Comparison of ENCODE assay signal across 15 cellular contexts in the genomic region with DNA sequence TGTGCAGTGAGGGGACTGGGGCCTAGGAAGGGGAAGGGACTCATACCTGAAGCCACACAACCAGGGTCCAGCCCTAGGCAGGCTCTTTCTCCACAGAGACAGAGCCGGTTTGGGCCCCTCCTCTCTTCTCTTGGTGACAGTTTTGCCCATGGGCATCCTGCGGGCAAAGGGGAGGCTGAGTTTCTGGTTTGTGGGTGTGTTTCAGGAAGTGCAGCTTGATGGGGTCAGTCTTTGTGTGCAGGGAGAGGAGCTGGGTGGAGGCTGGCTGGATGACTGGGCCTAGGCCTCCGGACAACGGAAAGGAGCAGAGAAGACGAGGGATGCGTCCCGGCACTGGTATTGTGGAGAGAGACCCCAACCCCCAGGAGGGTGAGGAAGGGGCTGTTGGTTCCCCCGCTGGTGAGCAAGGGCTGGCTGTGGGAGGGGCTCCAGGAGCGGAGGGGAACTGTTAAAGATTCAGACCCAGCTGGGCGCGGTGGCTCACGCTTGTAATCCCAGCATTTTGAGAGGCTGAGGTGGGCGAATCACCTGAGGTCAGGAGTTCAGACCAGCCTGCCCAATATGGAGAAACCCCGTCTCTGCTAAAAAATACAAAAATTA. TPM values are rescaled to one million over a fixed set of nuclear protein-coding genes. Genes with fewer than 3 reads are reported as not detected.
DNase-seq lines count a peak whose midpoint lies in the region; ATAC-seq and TF ChIP-seq lines count a peak whose summit lies in the region.
"Had no signal": no experiment of that assay in that cellular context is flagged by ENCODE, and none has a peak within 500 bp of the region (broad histone marks: within the 10 kb centered on the region; RNA-seq: fewer than 3 reads in every experiment).

No MANE protein-coding gene starts in this region.

- no peaks in the 10 kb centered on the region for H4K20me1 ChIP-seq in Loucy (ENCODE audit: insufficient read depth, low read length, poor library complexity, severe bottlenecking)

- no peaks in the 10 kb centered on the region for H3K36me3 Mint-ChIP-seq in activated CD8-positive, alpha-beta T cell treated with anti-CD3 and anti-CD28 coated beads, Interleukin-2, amount 10 ng/mL, durations not matched to agents 7 days and 5 days (ENCODE audit: low read depth)
- no peaks in the 10 kb centered on the region for H3K36me3 Mint-ChIP-seq in activated CD8-positive, alpha-beta T cell treated with anti-CD3 and anti-CD28 coated beads for 36 hours (ENCODE audit: low read depth)
- no peaks in the 10 kb centered on the region for H3K36me3 Mint-ChIP-seq in activated T-helper 17 cell treated with anti-CD3 and anti-CD28 coated beads, Interleukin-2, amount 50 U/mL, for 72 hours (ENCODE audit: low read depth)

- H3K4ac ChIP-seq in neuronal stem cell (ENCODE audit: low read length), result no peak overlapping the region

- H3K27me3 Mint-ChIP-seq in activated CD8-positive, alpha-beta T cell treated with anti-CD3 and anti-CD28 coated beads, Interleukin-2, amount 10 ng/mL, durations not matched to agents 7 days and 5 days (ENCODE audit: low read depth), result peaks cover 4% of the 10 kb centered on the region
- H3K27me3 Mint-ChIP-seq in activated CD8-positive, alpha-beta T cell treated with anti-CD3 and anti-CD28 coated beads for 36 hours, result no peaks in the 10 kb centered on the region
- no peaks in the 10 kb centered on the region for H3K27me3 Mint-ChIP-seq in activated T-helper 17 cell treated with anti-CD3 and anti-CD28 coated beads, Interleukin-2, amount 50 U/mL, for 72 hours

- no peak overlapping the region for H4K8ac ChIP-seq in neuronal stem cell (ENCODE audit: low read depth, low read length)

- H3K9ac ChIP-seq in Loucy (ENCODE audit: low read depth, low read length, poor library complexity, severe bottlenecking) (no peak overlapping the region), neuronal stem cell (ENCODE audit: low read depth, low read length, poor library complexity) (no peak overlapping the region)

- H3K18ac ChIP-seq in neuronal stem cell (ENCODE audit: low read length), result peak overlapping the region; percentile 64

- no peak for ATAC-seq in activated CD8-positive, alpha-beta T cell treated with anti-CD3 and anti-CD28 coated beads, Interleukin-2, amount 10 ng/mL, durations not matched to agents 7 days and 5 days
- ATAC-seq in activated CD8-positive, alpha-beta T cell treated with anti-CD3 and anti-CD28 coated beads for 36 hours, result no peak
- ATAC-seq in activated T-helper 17 cell treated with anti-CD3 and anti-CD28 coated beads, Interleukin-2, amount 50 U/mL, for 72 hours (replicated peaks), result no peak
- no peak for ATAC-seq in HG03432 (IDR thresholded peaks at IDR 0.05; ENCODE audit: unreplicated experiment)
- ATAC-seq: naive thymus-derived CD8-positive, alpha-beta T cell; PC-3 had no signal

- no peak overlapping the region for H2BK15ac ChIP-seq in neuronal stem cell (ENCODE audit: low read length)

- H3K79me2 ChIP-seq in Loucy (ENCODE audit: insufficient read depth, low read length), result no peaks in the 10 kb centered on the region

- WGBS in neuronal stem cell (ENCODE audit: extremely low coverage in 2 of 2, insufficient read length in 2 of 2, insufficient replicate concordance in 1 of 2), 2 donors, result no CpG with 5 or more reads among the region's 14 CpGs
- WGBS in sigmoid colon, 2 donors, result 87% methylated on average over 14 of the region's 14 CpGs

- peaks cover 22% of the 10 kb centered on the region for H3K4me1 Mint-ChIP-seq in activated CD8-positive, alpha-beta T cell treated with anti-CD3 and anti-CD28 coated beads, Interleukin-2, amount 10 ng/mL, durations not matched to agents 7 days and 5 days (ENCODE audit: low read depth)
- H3K4me1 Mint-ChIP-seq in activated CD8-positive, alpha-beta T cell treated with anti-CD3 and anti-CD28 coated beads for 36 hours (ENCODE audit: low read depth), result peaks cover 8% of the 10 kb centered on the region
- no peaks in the 10 kb centered on the region for H3K4me1 Mint-ChIP-seq in activated T-helper 17 cell treated with anti-CD3 and anti-CD28 coated beads, Interleukin-2, amount 50 U/mL, for 72 hours

- peak overlapping the region; percentile 92 for H2AK5ac ChIP-seq in neuronal stem cell (ENCODE audit: low read depth, low read length)

- H3K4me1 ChIP-seq in Loucy (ENCODE audit: insufficient read depth, low read length, poor library complexity, severe bottlenecking) (peaks cover 10% of the 10 kb centered on the region), neuronal stem cell (ENCODE audit: control insufficient read depth in 2 of 2, insufficient read depth in 1 of 2, low read depth in 1 of 2, low read length in 2 of 2) (peaks cover 10 to 12% of the 10 kb centered on the region in 2 donors), sigmoid colon (peaks cover 0 to 10% (median 9%) of the 10 kb centered on the region in 4 donors)

- peak overlapping the region; percentile 38 for H3K14ac ChIP-seq in neuronal stem cell (ENCODE audit: low read length)

- intact Hi-C loops in activated CD8-positive, alpha-beta T cell treated with anti-CD3 and anti-CD28 coated beads for 36 hours (cut with micrococcal nuclease), result no loop called here
- intact Hi-C loops in sigmoid colon (cut with DNase I), result no loop called here

- H3K27me3 ChIP-seq in Loucy (ENCODE audit: insufficient read depth, low read length, poor library complexity, severe bottlenecking), result no peaks in the 10 kb centered on the region
- peaks cover 0 to 3% (median 0%) of the 10 kb centered on the region in 3 experiments for H3K27me3 ChIP-seq in neuronal stem cell (ENCODE audit: control insufficient read depth in 3 of 3, insufficient read depth in 3 of 3, low read depth in 1 of 3, low read length in 3 of 3)
- no peaks in the 10 kb centered on the region for H3K27me3 ChIP-seq in sigmoid colon

- peak overlapping the region; percentile 39 for H2BK5ac ChIP-seq in neuronal stem cell (ENCODE audit: low read length)

- H3K9me2 ChIP-seq in Loucy (replicated peaks; ENCODE audit: low read depth, low read length), result no peaks in the 10 kb centered on the region

- H3K4me2 ChIP-seq in Loucy (ENCODE audit: low read depth, low read length, poor library complexity, severe bottlenecking) (peak overlapping the region; percentile 43), neuronal stem cell (ENCODE audit: insufficient read depth, low read length, poor library complexity, severe bottlenecking) (no peak overlapping the region)

- H3K9me3 ChIP-seq in Loucy (ENCODE audit: insufficient read depth, low read depth, low read length) (no peaks in the 10 kb centered on the region), neuronal stem cell (replicated peaks in 1 of 2; ENCODE audit: control insufficient read depth in 2 of 2, insufficient read depth in 1 of 2, low read depth in 1 of 2, low read length in 2 of 2) (peaks cover 4 to 5% of the 10 kb centered on the region in 2 donors), sigmoid colon (peaks cover 0 to 3% (median 0%) of the 10 kb centered on the region in 4 donors)

- H3F3A ChIP-seq in Loucy (ENCODE audit: low read depth), result no peaks in the 10 kb centered on the region

- H3K9me3 Mint-ChIP-seq in activated CD8-positive, alpha-beta T cell treated with anti-CD3 and anti-CD28 coated beads, Interleukin-2, amount 10 ng/mL, durations not matched to agents 7 days and 5 days (ENCODE audit: insufficient read depth), result no peaks in the 10 kb centered on the region
- no peaks in the 10 kb centered on the region for H3K9me3 Mint-ChIP-seq in activated CD8-positive, alpha-beta T cell treated with anti-CD3 and anti-CD28 coated beads for 36 hours
- H3K9me3 Mint-ChIP-seq in activated T-helper 17 cell treated with anti-CD3 and anti-CD28 coated beads, Interleukin-2, amount 50 U/mL, for 72 hours, result no peaks in the 10 kb centered on the region
- H3K9me3 Mint-ChIP-seq: activated T-helper 2 cell treated with anti-CD3 and anti-CD28 coated beads, Interferon-gamma antibody, Interleukin-2, Interleukin-4, amounts not matched to agents 10 μg/mL and 5 μg/mL and 100 μg/mL, durations not matched to agents 14 hours and 24 hours and 36 hours had no signal

- H3K23ac ChIP-seq in neuronal stem cell (ENCODE audit: low read depth, low read length, poor library complexity), result no peak overlapping the region

- H3K36me3 ChIP-seq in Loucy (ENCODE audit: insufficient read depth, low read length), result no peaks in the 10 kb centered on the region
- H3K36me3 ChIP-seq in neuronal stem cell (replicated peaks in 1 of 2; ENCODE audit: control insufficient read depth in 2 of 2, insufficient read depth in 2 of 2, low read length in 2 of 2), result no peaks in the 10 kb centered on the region
- no peaks in the 10 kb centered on the region for H3K36me3 ChIP-seq in sigmoid colon

- H2BK120ac ChIP-seq in neuronal stem cell (ENCODE audit: low read depth, low read length), result no peak overlapping the region

- H4K91ac ChIP-seq in neuronal stem cell (ENCODE audit: low read depth, low read length, poor library complexity), result no peak overlapping the region

- TF ChIP-seq POLR2A in sigmoid colon (IDR thresholded peaks at IDR 0.05), result no peak

- POLR2A ChIA-PET in activated CD8-positive, alpha-beta T cell treated with anti-CD3 and anti-CD28 coated beads, Interleukin-2, amount 10 ng/mL, durations not matched to agents 7 days and 5 days (lab: Charles Lee), result no interaction called here
- POLR2A ChIA-PET in activated CD8-positive, alpha-beta T cell treated with anti-CD3 and anti-CD28 coated beads for 36 hours (lab: Charles Lee), result interaction anchor here (0.7 kb wide), 1 partner anchor 170 kb away, joined by 3 read pairs; no protein-coding TSS in a partner anchor

- CTCF ChIA-PET in activated CD8-positive, alpha-beta T cell treated with anti-CD3 and anti-CD28 coated beads, Interleukin-2, amount 10 ng/mL, durations not matched to agents 7 days and 5 days (lab: Charles Lee), result interaction anchor here (0.9 kb wide), 1 partner anchor 10 kb away, joined by 4 read pairs; no protein-coding TSS in a partner anchor
- CTCF ChIA-PET in activated CD8-positive, alpha-beta T cell treated with anti-CD3 and anti-CD28 coated beads for 36 hours (lab: Charles Lee), result interaction anchor here (0.9 to 1.3 kb wide), 2 partner anchors 9 to 179 kb away, joined by 3 read pairs; no protein-coding TSS in a partner anchor

- TF ChIP-seq EP300 in sigmoid colon (IDR thresholded peaks at IDR 0.05), result no peak

- peak overlapping the region; percentile 29 for H3K4me3 ChIP-seq in Loucy (ENCODE audit: low read length, poor library complexity, severe bottlenecking)
- H3K4me3 ChIP-seq in neuronal stem cell (ENCODE audit: low read length in 2 of 2), result no peak overlapping the region
- H3K4me3 ChIP-seq in sigmoid colon, result no peak overlapping the region
- H3K4me3 ChIP-seq: coronary artery had no signal

- H2AFZ ChIP-seq in Loucy (ENCODE audit: low read length) (peak overlapping the region; percentile 63; the same call in 1 of the 2 replicates), neuronal stem cell (ENCODE audit: low read length) (peak overlapping the region; percentile 81)

- H3K79me1 ChIP-seq in neuronal stem cell (ENCODE audit: low read depth, low read length), result peaks cover 1% of the 10 kb centered on the region

- peak overlapping the region; percentile 21 for H3K27ac Mint-ChIP-seq in activated CD8-positive, alpha-beta T cell treated with anti-CD3 and anti-CD28 coated beads, Interleukin-2, amount 10 ng/mL, durations not matched to agents 7 days and 5 days
- no peak overlapping the region for H3K27ac Mint-ChIP-seq in activated CD8-positive, alpha-beta T cell treated with anti-CD3 and anti-CD28 coated beads for 36 hours
- H3K27ac Mint-ChIP-seq in activated T-helper 17 cell treated with anti-CD3 and anti-CD28 coated beads, Interleukin-2, amount 50 U/mL, for 72 hours, result peak overlapping the region; percentile 75
- H3K27ac Mint-ChIP-seq: activated T-helper 2 cell treated with anti-CD3 and anti-CD28 coated beads, Interferon-gamma antibody, Interleukin-2, Interleukin-4, amounts not matched to agents 10 μg/mL and 5 μg/mL and 100 μg/mL, durations not matched to agents 14 hours and 24 hours and 36 hours had no signal

- TF ChIP-seq CTCF in activated CD8-positive, alpha-beta T cell treated with anti-CD3 and anti-CD28 coated beads for 36 hours (IDR thresholded peaks at IDR 0.05), result no peak
- TF ChIP-seq CTCF in Loucy (conservative IDR thresholded peaks at IDR 0.05; ENCODE audit: low read length) (no peak), sigmoid colon (IDR thresholded peaks at IDR 0.05) (no peak)

- H3K27ac ChIP-seq in neuronal stem cell (replicated peaks; ENCODE audit: low read length), result no peak overlapping the region
- no peak overlapping the region for H3K27ac ChIP-seq in sigmoid colon
- H3K27ac ChIP-seq: coronary artery had no signal

- DNase-seq in activated CD8-positive, alpha-beta T cell treated with anti-CD3 and anti-CD28 coated beads, Interleukin-2, amount 10 ng/mL, durations not matched to agents 7 days and 5 days, result no peak
- DNase-seq in activated CD8-positive, alpha-beta T cell treated with anti-CD3 and anti-CD28 coated beads for 36 hours, result no peak
- DNase-seq in neuronal stem cell (ENCODE audit: low spot score) (no peak), dedifferentiated amniotic fluid mesenchymal stem cell (ENCODE audit: extremely low spot score) (no peak), sigmoid colon (no peak)
- DNase-seq: activated CD8-positive, alpha-beta memory T cell treated with anti-CD3 and anti-CD28 coated beads for 24 hours; mammary epithelial cell; NCI-H510A had no signal

- H3K4me3 Mint-ChIP-seq in activated CD8-positive, alpha-beta T cell treated with anti-CD3 and anti-CD28 coated beads, Interleukin-2, amount 10 ng/mL, durations not matched to agents 7 days and 5 days, result no peak overlapping the region
- no peak overlapping the region for H3K4me3 Mint-ChIP-seq in activated CD8-positive, alpha-beta T cell treated with anti-CD3 and anti-CD28 coated beads for 36 hours
- H3K4me3 Mint-ChIP-seq in activated T-helper 17 cell treated with anti-CD3 and anti-CD28 coated beads, Interleukin-2, amount 50 U/mL, for 72 hours, result peak overlapping the region; percentile 44
- H3K4me3 Mint-ChIP-seq: naive thymus-derived CD8-positive, alpha-beta T cell had no signal

- H2BK12ac ChIP-seq in neuronal stem cell (ENCODE audit: low read length), result no peak overlapping the region

RNA-seq across cellular contexts. Expression of gene CELSR1, which starts 23.4 kb away (rescaled TPM):
- under 1 TPM in 1 of 2 experiments, not detected in 1; 0.08 TPM for total RNA-seq in activated CD8-positive, alpha-beta T cell treated with anti-CD3 and anti-CD28 coated beads, Interleukin-2, amount 10 ng/mL, durations not matched to agents 7 days and 5 days
- total RNA-seq in activated CD8-positive, alpha-beta T cell treated with anti-CD3 and anti-CD28 coated beads for 36 hours, result under 1 TPM; 0.25 to 0.36 TPM
- total RNA-seq in activated T-helper 17 cell treated with anti-CD3 and anti-CD28 coated beads, Interleukin-2, amount 50 U/mL, for 72 hours, result under 1 TPM; 0.32 to 0.48 TPM
- 6.6 TPM for polyA plus RNA-seq in neuronal stem cell (2013, experiment 1 of 2)
- 7.3 TPM for polyA plus RNA-seq in neuronal stem cell (2013, experiment 2 of 2)
- 1 to 10 TPM in 2 of 4 donors, under 1 TPM in 2; 0.81 to 2.5 (median 1.5) TPM for total RNA-seq in sigmoid colon
- polyA plus RNA-seq in sigmoid colon, result 1 to 10 TPM in 1 of 3 donors, under 1 TPM in 2; 0.23 to 5.0 (median 0.60) TPM

RNA-seq across cellular contexts. Expression of gene GRAMD4, which starts 59.4 kb away (rescaled TPM):
- total RNA-seq in activated CD8-positive, alpha-beta T cell treated with anti-CD3 and anti-CD28 coated beads, Interleukin-2, amount 10 ng/mL, durations not matched to agents 7 days and 5 days, result 10 to 100 TPM; 41.2 to 42.1 TPM
- 10 to 100 TPM; 26.9 to 28.1 TPM for total RNA-seq in activated CD8-positive, alpha-beta T cell treated with anti-CD3 and anti-CD28 coated beads for 36 hours
- total RNA-seq in activated T-helper 17 cell treated with anti-CD3 and anti-CD28 coated beads, Interleukin-2, amount 50 U/mL, for 72 hours, result 10 to 100 TPM; 23.6 to 51.0 TPM
- 13.1 TPM for polyA plus RNA-seq in neuronal stem cell (2013, experiment 1 of 2)
- 11.3 TPM for polyA plus RNA-seq in neuronal stem cell (2013, experiment 2 of 2)
- total RNA-seq in sigmoid colon, result 10 to 100 TPM; 11.6 to 46.2 (median 18.4) TPM
- polyA plus RNA-seq in sigmoid colon, result 10 to 100 TPM; 22.8 to 57.2 (median 28.9) TPM
